ENCODE assay signal across 9 cellular contexts in the genomic region with DNA sequence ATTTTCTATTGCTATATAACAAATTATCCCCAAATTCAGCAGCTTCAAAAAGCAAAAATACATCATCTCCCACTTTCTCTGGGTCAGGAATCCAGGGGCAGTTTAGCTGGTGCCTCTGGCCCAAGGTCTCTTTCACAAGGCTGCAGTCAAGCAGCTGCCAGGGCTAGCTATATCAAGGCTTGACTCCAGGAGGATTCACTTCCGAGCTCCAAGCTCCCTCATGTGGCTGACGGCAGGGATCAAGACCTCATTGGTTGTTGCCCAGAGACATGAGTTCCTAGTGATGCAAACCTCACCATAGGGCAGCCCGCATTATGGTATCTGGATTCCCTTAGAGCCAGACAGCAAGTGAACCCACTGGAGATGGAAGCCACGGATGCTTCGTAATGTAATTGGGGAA. TPM values are rescaled to one million over a fixed set of nuclear protein-coding genes. Genes with fewer than 3 reads are reported as not detected.
DNase-seq lines count a peak whose midpoint lies in the region; ATAC-seq and TF ChIP-seq lines count a peak whose summit lies in the region.
"Had no signal": no experiment of that assay in that cellular context is flagged by ENCODE, and none has a peak within 500 bp of the region (broad histone marks: within the 10 kb centered on the region; RNA-seq: fewer than 3 reads in every experiment).

No MANE protein-coding gene starts in this region.

- H3K4me3 Mint-ChIP-seq in activated T-cell treated with anti-CD3 and anti-CD28 coated beads, Interleukin-2, amount 50 U/mL, for 4 hours, result no peak overlapping the region
- H3K4me3 Mint-ChIP-seq: brain had no signal

- TF ChIP-seq CTCF in PC-9 (conservative IDR thresholded peaks at IDR 0.05), result 0 out of 2 replicates have a peak, but pooled peaks have one; percentile 20
- TF ChIP-seq CTCF in fibroblast of the aortic adventitia (IDR thresholded peaks at IDR 0.05; ENCODE audit: insufficient read depth, low read length), result peak; percentile 35

- peaks cover 10% of the 10 kb centered on the region; the same call in 1 of the 2 replicates for H3F3A ChIP-seq in PC-9 (ENCODE audit: insufficient read depth, low read depth)

- POLR2A ChIA-PET in PC-9 (lab: Charles Lee; ENCODE audit: unreplicated experiment), result no interaction called here

- no peak overlapping the region for H3K27ac ChIP-seq in PC-9

- no TSS peak for BruUV-seq in PC-9 (replicated peaks; lab: Mats Ljungman, UMichigan)

- H3K9me3 ChIP-seq in PC-9 (ENCODE audit: insufficient read depth, low read depth), result no peaks in the 10 kb centered on the region

- H3K4me2 ChIP-seq in PC-9, result no peak overlapping the region

- no peaks in the 10 kb centered on the region for H3K79me2 ChIP-seq in PC-9 (ENCODE audit: low read depth)

- H3K4me1 Mint-ChIP-seq in activated T-cell treated with anti-CD3 and anti-CD28 coated beads, Interleukin-2, amount 50 U/mL, for 4 hours (ENCODE audit: low read depth), result no peaks in the 10 kb centered on the region
- H3K4me1 Mint-ChIP-seq: brain had no signal

- H3K27me3 ChIP-seq in PC-9 (ENCODE audit: insufficient read depth, low read depth), result no peaks in the 10 kb centered on the region

- H2AFZ ChIP-seq in PC-9, result no peak overlapping the region

- CTCF ChIA-PET in PC-9 (lab: Charles Lee), result interaction anchor here (0.6 kb wide), 1 partner anchor 414 kb away, joined by 3 read pairs; no protein-coding TSS in a partner anchor

- H3K36me3 Mint-ChIP-seq in activated T-cell treated with anti-CD3 and anti-CD28 coated beads, Interleukin-2, amount 50 U/mL, for 4 hours (ENCODE audit: insufficient read depth), result no peaks in the 10 kb centered on the region
- H3K36me3 Mint-ChIP-seq: brain had no signal

- DNase-seq in G401 (ENCODE audit: low spot score), result peak; percentile 8
- no peak for DNase-seq in PC-9
- peak; percentile 52 for DNase-seq in fibroblast of the aortic adventitia (ENCODE audit: low read depth)
- peak; percentile 89 for DNase-seq in pons (ENCODE audit: low spot score)
- no peak for DNase-seq in activated T-cell treated with anti-CD3 and anti-CD28 coated beads, Interleukin-2, amount 50 U/mL, for 4 hours
- DNase-seq in OCI-M2 (lab: John Stamatoyannopoulos, UW; ENCODE audit: unreplicated experiment), result no peak
- DNase-seq in activated T-cell treated with anti-CD3 and anti-CD28 coated beads, Interleukin-2, amount 50 U/mL, for 48 hours, result no peak

- no peaks in the 10 kb centered on the region for H3K9me3 Mint-ChIP-seq in activated T-cell treated with anti-CD3 and anti-CD28 coated beads, Interleukin-2, amount 50 U/mL, for 4 hours

- no peaks in the 10 kb centered on the region for H4K20me1 ChIP-seq in PC-9 (ENCODE audit: insufficient read depth)

- peaks cover 5% of the 10 kb centered on the region for H3K27me3 Mint-ChIP-seq in activated T-cell treated with anti-CD3 and anti-CD28 coated beads, Interleukin-2, amount 50 U/mL, for 4 hours (ENCODE audit: low read depth)

- H3K36me3 ChIP-seq in PC-9 (ENCODE audit: low read depth), result no peaks in the 10 kb centered on the region

- peaks cover 11% of the 10 kb centered on the region; the same call in 1 of the 2 replicates for H3K4me1 ChIP-seq in PC-9 (replicated peaks; ENCODE audit: insufficient read depth)

- ATAC-seq in activated T-cell treated with anti-CD3 and anti-CD28 coated beads, Interleukin-2, amount 50 U/mL, for 4 hours, result no peak
- ATAC-seq in GM21447 (IDR thresholded peaks at IDR 0.05; ENCODE audit: unreplicated experiment), result no peak

- in situ Hi-C loops in G401 (cut with HindIII; ENCODE audit: low sequenced_read_pairs), result no loop called here

- H3K4me3 ChIP-seq in PC-9, result no peak overlapping the region
- no peak overlapping the region for H3K4me3 ChIP-seq in fibroblast of the aortic adventitia (ENCODE audit: low read depth, low read length)

- H3K9me2 ChIP-seq in PC-9 (ENCODE audit: insufficient read depth), result no peaks in the 10 kb centered on the region

- intact Hi-C loops in PC-9 (cut with micrococcal nuclease; ENCODE audit: unreplicated experiment), result no loop called here

RNA-seq across cellular contexts. Expression of a gene that starts 1.3 kb away (rescaled TPM):
- total RNA-seq in G401 (2014; rRNA removed; shearing (Covaris generic)), result not detected in 2 replicates
- total RNA-seq in PC-9 (2021) (0.65 and 1.6 TPM in 2 replicates), fibroblast of the aortic adventitia (ENCODE audit: low replicate concordance) (under 0.01 and 0.33 TPM in 2 replicates)
- not detected for total RNA-seq in activated T-cell treated with anti-CD3 and anti-CD28 coated beads, Interleukin-2, amount 50 U/mL, for 4 hours

RNA-seq across cellular contexts. Expression of a gene that starts 42.5 kb away (rescaled TPM):
- total RNA-seq in G401 (2014; rRNA removed; shearing (Covaris generic)), result not detected in 2 replicates
- total RNA-seq in PC-9 (2021) (1.2 TPM in 1 of 2 replicates, not detected in the other), fibroblast of the aortic adventitia (ENCODE audit: low replicate concordance) (0.18 TPM in 1 of 2 replicates, not detected in the other)
- 1 to 10 TPM in 2 of 3 donors, under 1 TPM in 1; 0.76 to 1.4 (median 1.2) TPM for total RNA-seq in activated T-cell treated with anti-CD3 and anti-CD28 coated beads, Interleukin-2, amount 50 U/mL, for 4 hours

RNA-seq across cellular contexts. Expression of a gene that starts 56.2 kb away (rescaled TPM):
- total RNA-seq in G401 (2014; rRNA removed; shearing (Covaris generic)), result not detected in 2 replicates
- total RNA-seq in PC-9 (2021) (not detected in 2 replicates), fibroblast of the aortic adventitia (ENCODE audit: low replicate concordance) (not detected in 2 replicates)
- not detected for total RNA-seq in activated T-cell treated with anti-CD3 and anti-CD28 coated beads, Interleukin-2, amount 50 U/mL, for 4 hours

Comparison
In these comparisons a context has a peak if more than half of its experiments do, and no peak if none do; other contexts are left out.
1. DNase-seq: peak in G401 (single experiment), fibroblast of the aortic adventitia (single experiment) and pons (single experiment); none in PC-9 (0 of 2), activated T-cell treated with anti-CD3 and anti-CD28 coated beads, Interleukin-2, amount 50 U/mL, for 4 hours (single experiment), OCI-M2 (single experiment) and activated T-cell treated with anti-CD3 and anti-CD28 coated beads, Interleukin-2, amount 50 U/mL, for 48 hours (0 of 2).